1 cellular context compared by ENCODE assay signal in genomic region chr1:169892176-169892818, GRCh38.
A peak's percentile ranks its signal among the peaks of the same experiment; 100 is the strongest.
TF ChIP-seq lines count a peak whose summit lies in the region.

No MANE protein-coding gene starts in this region.

TF ChIP-seq in HepG2, 621 proteins besides CTCF, POLR2A, EP300 and RAD21 (continued from another document):
- TF ChIP-seq ZBTB33 (CRISPR knock-in tag; IDR thresholded peaks at IDR 0.05) (peak; percentile 70), DR1 (CRISPR knock-in tag; IDR thresholded peaks at IDR 0.05) (no peak), MAFK (conservative IDR thresholded peaks at IDR 0.05 in 1 of 2, IDR thresholded peaks at IDR 0.05 in 1 of 2; ENCODE audit: low read length in 2 of 2) (peak; percentile 97 to 98), ZNF441 (CRISPR knock-in tag; IDR thresholded peaks at IDR 0.05; ENCODE audit: borderline replicate concordance) (no peak), SIN3A (IDR thresholded peaks at IDR 0.05; ENCODE audit: borderline replicate concordance, low read depth, low read length) (0 out of 2 replicates have a peak, but pooled peaks have one; percentile 5), HMGXB4 (CRISPR knock-in tag; IDR thresholded peaks at IDR 0.05; ENCODE audit: borderline replicate concordance in 1 of 2, low read depth in 1 of 2) (0 out of 4 replicates have a peak, but pooled peaks of 1 of the 2 experiments have one; percentile 7)
